7 cellular contexts compared by ENCODE assay signal in the genomic region with DNA sequence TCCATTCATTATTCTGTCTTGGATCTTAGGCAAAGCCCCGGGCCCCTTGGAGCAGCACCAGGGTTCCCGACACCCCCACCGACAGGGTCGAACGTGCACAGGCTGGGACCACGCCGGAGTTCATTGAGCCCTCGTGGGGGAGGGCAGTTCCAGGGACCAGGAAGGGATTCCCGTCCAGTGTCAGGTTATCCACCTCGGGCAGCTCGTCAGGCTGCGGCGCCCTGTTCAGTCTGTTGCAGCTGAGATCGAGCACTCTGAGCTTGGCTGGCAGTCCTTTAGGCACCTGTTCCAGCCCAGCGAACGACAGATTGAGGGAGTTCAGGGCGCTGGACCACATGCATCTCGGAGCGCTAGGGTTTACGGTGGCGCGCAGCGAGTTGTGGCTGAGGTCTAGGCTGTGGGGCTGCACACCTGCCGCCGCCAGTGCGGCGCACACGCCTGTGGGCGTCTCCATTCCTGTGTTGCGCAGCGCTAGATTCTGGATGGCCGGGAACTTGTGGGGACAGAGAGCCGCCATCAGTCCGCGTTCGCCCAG. TPM values are rescaled to one million over a fixed set of nuclear protein-coding genes. Genes with fewer than 3 reads are reported as not detected.
DNase-seq lines count a peak whose midpoint lies in the region; ATAC-seq and TF ChIP-seq lines count a peak whose summit lies in the region.

No MANE protein-coding gene starts in this region.

- no peaks in the 10 kb centered on the region for H3K4me1 Mint-ChIP-seq in endodermal cell

- H3K27ac ChIP-seq in endodermal cell (ENCODE audit: low read depth, low read length) (no peak overlapping the region), neutrophil (peak overlapping the region; percentile 99)

- H3K9me3 ChIP-seq in endodermal cell (ENCODE audit: control insufficient read depth, low read length), result peaks cover 27% of the 10 kb centered on the region
- no peaks in the 10 kb centered on the region for H3K9me3 ChIP-seq in neutrophil

- H3K36me3 Mint-ChIP-seq in endodermal cell (ENCODE audit: low read depth), result peaks cover 2% of the 10 kb centered on the region

- H3K27me3 ChIP-seq in endodermal cell (ENCODE audit: control insufficient read depth, insufficient read depth, low read length, poor library complexity, severe bottlenecking) (peaks cover 39% of the 10 kb centered on the region), neutrophil (no peaks in the 10 kb centered on the region)

- WGBS in endodermal cell (ENCODE audit: insufficient coverage in 1 of 2, insufficient read length in 1 of 2), 2 experiments, result 43 to 55% methylated on average over 26 to 36 of the region's 36 CpGs

- peaks cover 15% of the 10 kb centered on the region for H3K27me3 Mint-ChIP-seq in endodermal cell (ENCODE audit: insufficient read depth)

- no peak for TF ChIP-seq CTCF in endodermal cell (conservative IDR thresholded peaks at IDR 0.05)
- no peak for TF ChIP-seq CTCF in neutrophil (IDR thresholded peaks at IDR 0.05)

- H3K27ac Mint-ChIP-seq in endodermal cell, result no peak overlapping the region

- H3K36me3 ChIP-seq in endodermal cell (ENCODE audit: control insufficient read depth, insufficient read depth, low read length), result no peaks in the 10 kb centered on the region
- H3K36me3 ChIP-seq in neutrophil, result no peaks in the 10 kb centered on the region

- peaks cover 53% of the 10 kb centered on the region for H3K9me3 Mint-ChIP-seq in endodermal cell

- no peak overlapping the region for H3K4me3 Mint-ChIP-seq in endodermal cell

- DNase-seq in T-helper 2 cell (peak in 3 of 5 experiments; percentile 9 to 37 (median 13)), endodermal cell (no peak), NCI-H345 (lab: John Stamatoyannopoulos, UW) (no peak), UCSD-AML1 (lab: John Stamatoyannopoulos, UW; ENCODE audit: unreplicated experiment) (no peak)

- no peak overlapping the region for H3K9ac ChIP-seq in endodermal cell (ENCODE audit: extremely low read depth, low read length, poor library complexity, severe bottlenecking)

- peak; percentile 31 for ATAC-seq in GM18867 (IDR thresholded peaks at IDR 0.05; ENCODE audit: unreplicated experiment)
- ATAC-seq in HG02840 (IDR thresholded peaks at IDR 0.05; ENCODE audit: low FRiP score, unreplicated experiment), result peak; percentile 49

- H3K4me3 ChIP-seq in endodermal cell (ENCODE audit: low read length) (peak overlapping the region; percentile 47), neutrophil (ENCODE audit: low read depth in 1 of 2, low read length in 1 of 2) (peak overlapping the region; percentile 96 to 99)

- H3K4me1 ChIP-seq in endodermal cell (ENCODE audit: control insufficient read depth, insufficient read depth, low read length) (no peaks in the 10 kb centered on the region), neutrophil (ENCODE audit: control insufficient read depth in 1 of 2, insufficient read depth in 1 of 2, low read depth in 1 of 2, low read length in 1 of 2) (peaks cover 71 to 80% of the 10 kb centered on the region in 2 experiments)

RNA-seq across cellular contexts. Expression of a gene that starts 1.1 kb away (rescaled TPM):
- total RNA-seq in endodermal cell, result under 1 TPM in 1 of 2 donors, not detected in 1; 0.18 TPM
- polyA plus RNA-seq in endodermal cell (2013, experiment 1 of 2), result 0.36 TPM
- 0.79 TPM for polyA plus RNA-seq in endodermal cell (2013, experiment 2 of 2)

RNA-seq across cellular contexts. Expression of a gene that starts 7.4 kb away (rescaled TPM):
- 10 to 100 TPM; 29.3 to 34.6 TPM for total RNA-seq in endodermal cell
- polyA plus RNA-seq in endodermal cell (2013, experiment 1 of 2), result 25.6 TPM
- polyA plus RNA-seq in endodermal cell (2013, experiment 2 of 2), result 22.8 TPM

RNA-seq across cellular contexts. Expression of a gene that starts 15.5 kb away (rescaled TPM):
- total RNA-seq in endodermal cell, result 10 to 100 TPM; 75.5 to 82.2 TPM
- polyA plus RNA-seq in endodermal cell (2013, experiment 1 of 2), result 92.4 TPM
- polyA plus RNA-seq in endodermal cell (2013, experiment 2 of 2), result 91.2 TPM

RNA-seq across cellular contexts. Expression of a gene that starts 15.7 kb away (rescaled TPM):
- 10 to 100 TPM; 68.9 to 76.8 TPM for total RNA-seq in endodermal cell
- 87.9 TPM for polyA plus RNA-seq in endodermal cell (2013, experiment 1 of 2)
- 81.6 TPM for polyA plus RNA-seq in endodermal cell (2013, experiment 2 of 2)

RNA-seq across cellular contexts. Expression of a gene that starts 32.8 kb away (rescaled TPM):
- 10 to 100 TPM; 20.4 to 23.1 TPM for total RNA-seq in endodermal cell
- polyA plus RNA-seq in endodermal cell (2013, experiment 1 of 2), result 15.6 TPM
- 15.9 TPM for polyA plus RNA-seq in endodermal cell (2013, experiment 2 of 2)

Comparison
In these comparisons a context has a peak if more than half of its experiments do, and no peak if none do; other contexts are left out.
1. DNase-seq: peak in T-helper 2 cell (3 of 5); none in endodermal cell (single experiment), NCI-H345 (single experiment) and UCSD-AML1 (single experiment).